ENCODE assay signal across 2 cellular contexts in the genomic region with DNA sequence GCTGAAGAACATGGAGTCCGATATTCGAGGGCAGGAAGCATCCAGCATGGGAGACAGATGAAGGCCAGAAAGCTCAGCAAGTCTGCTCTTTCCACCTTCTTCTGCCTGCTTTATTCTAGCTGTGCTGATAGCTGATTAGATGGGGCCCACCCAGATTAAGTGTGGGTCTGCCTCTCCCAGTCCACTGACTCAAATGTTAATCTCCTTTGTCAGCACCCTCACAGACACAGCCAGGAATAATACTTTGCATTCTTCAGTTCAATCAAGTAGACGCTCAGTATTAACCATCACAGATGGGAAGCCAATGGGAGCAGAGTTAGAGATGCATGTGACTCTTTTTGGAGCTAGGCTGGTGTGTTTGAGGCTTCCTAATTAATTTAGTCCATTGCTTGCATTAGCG.
TF ChIP-seq lines count a peak whose summit lies in the region.

No MANE protein-coding gene starts in this region.

TF ChIP-seq in IMR-90, 13 proteins besides CTCF, POLR2A, EP300 and RAD21:
- TF ChIP-seq RFX5 (IDR thresholded peaks at IDR 0.05; ENCODE audit: low read depth, low read length) (no peak), CHD1 (IDR thresholded peaks at IDR 0.05; ENCODE audit: low read depth, low read length) (no peak), FOS (IDR thresholded peaks at IDR 0.05; ENCODE audit: low read depth, low read length) (no peak), MAFK (IDR thresholded peaks at IDR 0.05; ENCODE audit: low read depth, low read length) (no peak), MAZ (IDR thresholded peaks at IDR 0.05; ENCODE audit: borderline replicate concordance, low read depth, low read length) (no peak), BHLHE40 (IDR thresholded peaks at IDR 0.05; ENCODE audit: low read depth, low read length) (no peak), NFE2L2 (IDR thresholded peaks at IDR 0.05; ENCODE audit: low read depth, low read length) (no peak), SMC3 (IDR thresholded peaks at IDR 0.05; ENCODE audit: low read depth, low read length) (no peak), RCOR1 (IDR thresholded peaks at IDR 0.05; ENCODE audit: insufficient replicate concordance, low read length) (no peak), CEBPB (IDR thresholded peaks at IDR 0.05; ENCODE audit: low read depth, low read length) (no peak), MXI1 (IDR thresholded peaks at IDR 0.05; ENCODE audit: borderline replicate concordance, low read depth, low read length) (no peak)
- TF ChIP-seq, protein P1, sequence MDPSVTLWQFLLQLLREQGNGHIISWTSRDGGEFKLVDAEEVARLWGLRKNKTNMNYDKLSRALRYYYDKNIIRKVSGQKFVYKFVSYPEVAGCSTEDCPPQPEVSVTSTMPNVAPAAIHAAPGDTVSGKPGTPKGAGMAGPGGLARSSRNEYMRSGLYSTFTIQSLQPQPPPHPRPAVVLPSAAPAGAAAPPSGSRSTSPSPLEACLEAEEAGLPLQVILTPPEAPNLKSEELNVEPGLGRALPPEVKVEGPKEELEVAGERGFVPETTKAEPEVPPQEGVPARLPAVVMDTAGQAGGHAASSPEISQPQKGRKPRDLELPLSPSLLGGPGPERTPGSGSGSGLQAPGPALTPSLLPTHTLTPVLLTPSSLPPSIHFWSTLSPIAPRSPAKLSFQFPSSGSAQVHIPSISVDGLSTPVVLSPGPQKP (IDR thresholded peaks at IDR 0.05; ENCODE audit: borderline replicate concordance, low read depth, low read length) = no peak
- TF ChIP-seq, protein P2, sequence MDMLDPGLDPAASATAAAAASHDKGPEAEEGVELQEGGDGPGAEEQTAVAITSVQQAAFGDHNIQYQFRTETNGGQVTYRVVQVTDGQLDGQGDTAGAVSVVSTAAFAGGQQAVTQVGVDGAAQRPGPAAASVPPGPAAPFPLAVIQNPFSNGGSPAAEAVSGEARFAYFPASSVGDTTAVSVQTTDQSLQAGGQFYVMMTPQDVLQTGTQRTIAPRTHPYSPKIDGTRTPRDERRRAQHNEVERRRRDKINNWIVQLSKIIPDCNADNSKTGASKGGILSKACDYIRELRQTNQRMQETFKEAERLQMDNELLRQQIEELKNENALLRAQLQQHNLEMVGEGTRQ (IDR thresholded peaks at IDR 0.05; ENCODE audit: low read depth, low read length) = no peak

TF ChIP-seq in HepG2, 621 proteins besides CTCF, POLR2A, EP300 and RAD21:
- no peak for TF ChIP-seq RARA (CRISPR knock-in tag; IDR thresholded peaks at IDR 0.05)
- TF ChIP-seq, protein P3, sequence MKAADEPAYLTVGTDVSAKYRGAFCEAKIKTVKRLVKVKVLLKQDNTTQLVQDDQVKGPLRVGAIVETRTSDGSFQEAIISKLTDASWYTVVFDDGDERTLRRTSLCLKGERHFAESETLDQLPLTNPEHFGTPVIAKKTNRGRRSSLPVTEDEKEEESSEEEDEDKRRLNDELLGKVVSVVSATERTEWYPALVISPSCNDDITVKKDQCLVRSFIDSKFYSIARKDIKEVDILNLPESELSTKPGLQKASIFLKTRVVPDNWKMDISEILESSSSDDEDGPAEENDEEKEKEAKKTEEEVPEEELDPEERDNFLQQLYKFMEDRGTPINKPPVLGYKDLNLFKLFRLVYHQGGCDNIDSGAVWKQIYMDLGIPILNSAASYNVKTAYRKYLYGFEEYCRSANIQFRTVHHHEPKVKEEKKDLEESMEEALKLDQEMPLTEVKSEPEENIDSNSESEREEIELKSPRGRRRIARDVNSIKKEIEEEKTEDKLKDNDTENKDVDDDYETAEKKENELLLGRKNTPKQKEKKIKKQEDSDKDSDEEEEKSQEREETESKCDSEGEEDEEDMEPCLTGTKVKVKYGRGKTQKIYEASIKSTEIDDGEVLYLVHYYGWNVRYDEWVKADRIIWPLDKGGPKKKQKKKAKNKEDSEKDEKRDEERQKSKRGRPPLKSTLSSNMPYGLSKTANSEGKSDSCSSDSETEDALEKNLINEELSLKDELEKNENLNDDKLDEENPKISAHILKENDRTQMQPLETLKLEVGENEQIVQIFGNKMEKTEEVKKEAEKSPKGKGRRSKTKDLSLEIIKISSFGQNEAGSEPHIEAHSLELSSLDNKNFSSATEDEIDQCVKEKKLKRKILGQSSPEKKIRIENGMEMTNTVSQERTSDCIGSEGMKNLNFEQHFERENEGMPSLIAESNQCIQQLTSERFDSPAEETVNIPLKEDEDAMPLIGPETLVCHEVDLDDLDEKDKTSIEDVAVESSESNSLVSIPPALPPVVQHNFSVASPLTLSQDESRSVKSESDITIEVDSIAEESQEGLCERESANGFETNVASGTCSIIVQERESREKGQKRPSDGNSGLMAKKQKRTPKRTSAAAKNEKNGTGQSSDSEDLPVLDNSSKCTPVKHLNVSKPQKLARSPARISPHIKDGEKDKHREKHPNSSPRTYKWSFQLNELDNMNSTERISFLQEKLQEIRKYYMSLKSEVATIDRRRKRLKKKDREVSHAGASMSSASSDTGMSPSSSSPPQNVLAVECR (CRISPR knock-in tag; IDR thresholded peaks at IDR 0.05; ENCODE audit: borderline replicate concordance) = no peak
- TF ChIP-seq KDM6A (CRISPR knock-in tag; IDR thresholded peaks at IDR 0.05; ENCODE audit: low read depth) = no peak
- TF ChIP-seq CHD2 (IDR thresholded peaks at IDR 0.05; ENCODE audit: low read depth, low read length) = no peak
- TF ChIP-seq, protein P4, sequence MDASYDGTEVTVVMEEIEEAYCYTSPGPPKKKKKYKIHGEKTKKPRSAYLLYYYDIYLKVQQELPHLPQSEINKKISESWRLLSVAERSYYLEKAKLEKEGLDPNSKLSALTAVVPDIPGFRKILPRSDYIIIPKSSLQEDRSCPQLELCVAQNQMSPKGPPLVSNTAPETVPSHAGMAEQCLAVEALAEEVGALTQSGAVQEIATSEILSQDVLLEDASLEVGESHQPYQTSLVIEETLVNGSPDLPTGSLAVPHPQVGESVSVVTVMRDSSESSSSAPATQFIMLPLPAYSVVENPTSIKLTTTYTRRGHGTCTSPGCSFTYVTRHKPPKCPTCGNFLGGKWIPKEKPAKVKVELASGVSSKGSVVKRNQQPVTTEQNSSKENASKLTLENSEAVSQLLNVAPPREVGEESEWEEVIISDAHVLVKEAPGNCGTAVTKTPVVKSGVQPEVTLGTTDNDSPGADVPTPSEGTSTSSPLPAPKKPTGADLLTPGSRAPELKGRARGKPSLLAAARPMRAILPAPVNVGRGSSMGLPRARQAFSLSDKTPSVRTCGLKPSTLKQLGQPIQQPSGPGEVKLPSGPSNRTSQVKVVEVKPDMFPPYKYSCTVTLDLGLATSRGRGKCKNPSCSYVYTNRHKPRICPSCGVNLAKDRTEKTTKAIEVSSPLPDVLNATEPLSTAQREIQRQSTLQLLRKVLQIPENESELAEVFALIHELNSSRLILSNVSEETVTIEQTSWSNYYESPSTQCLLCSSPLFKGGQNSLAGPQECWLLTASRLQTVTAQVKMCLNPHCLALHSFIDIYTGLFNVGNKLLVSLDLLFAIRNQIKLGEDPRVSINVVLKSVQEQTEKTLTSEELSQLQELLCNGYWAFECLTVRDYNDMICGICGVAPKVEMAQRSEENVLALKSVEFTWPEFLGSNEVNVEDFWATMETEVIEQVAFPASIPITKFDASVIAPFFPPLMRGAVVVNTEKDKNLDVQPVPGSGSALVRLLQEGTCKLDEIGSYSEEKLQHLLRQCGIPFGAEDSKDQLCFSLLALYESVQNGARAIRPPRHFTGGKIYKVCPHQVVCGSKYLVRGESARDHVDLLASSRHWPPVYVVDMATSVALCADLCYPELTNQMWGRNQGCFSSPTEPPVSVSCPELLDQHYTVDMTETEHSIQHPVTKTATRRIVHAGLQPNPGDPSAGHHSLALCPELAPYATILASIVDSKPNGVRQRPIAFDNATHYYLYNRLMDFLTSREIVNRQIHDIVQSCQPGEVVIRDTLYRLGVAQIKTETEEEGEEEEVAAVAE (CRISPR knock-in tag; IDR thresholded peaks at IDR 0.05; ENCODE audit: borderline replicate concordance) = no peak
- TF ChIP-seq ZNF530 (CRISPR knock-in tag; IDR thresholded peaks at IDR 0.05; ENCODE audit: low read depth) = no peak
- no peak for TF ChIP-seq ZSCAN30 (CRISPR knock-in tag; IDR thresholded peaks at IDR 0.05)
- TF ChIP-seq ZNF678 (CRISPR knock-in tag; IDR thresholded peaks at IDR 0.05) = no peak
- no peak for TF ChIP-seq CENPX (CRISPR knock-in tag; IDR thresholded peaks at IDR 0.05)
- TF ChIP-seq, protein P5, sequence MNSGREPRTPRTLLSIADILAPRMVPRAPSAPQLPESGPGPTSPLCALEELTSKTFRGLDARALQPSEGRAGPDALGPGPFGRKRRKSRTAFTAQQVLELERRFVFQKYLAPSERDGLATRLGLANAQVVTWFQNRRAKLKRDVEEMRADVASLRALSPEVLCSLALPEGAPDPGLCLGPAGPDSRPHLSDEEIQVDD (CRISPR knock-in tag; IDR thresholded peaks at IDR 0.05; ENCODE audit: borderline replicate concordance) = no peak
- no peak for TF ChIP-seq ZFP1 (CRISPR knock-in tag; IDR thresholded peaks at IDR 0.05)
- no peak for TF ChIP-seq SCMH1 (CRISPR knock-in tag; IDR thresholded peaks at IDR 0.05; ENCODE audit: borderline replicate concordance)
- no peak for TF ChIP-seq ETV6 (CRISPR knock-in tag; conservative IDR thresholded peaks at IDR 0.05)
- TF ChIP-seq, protein P6, sequence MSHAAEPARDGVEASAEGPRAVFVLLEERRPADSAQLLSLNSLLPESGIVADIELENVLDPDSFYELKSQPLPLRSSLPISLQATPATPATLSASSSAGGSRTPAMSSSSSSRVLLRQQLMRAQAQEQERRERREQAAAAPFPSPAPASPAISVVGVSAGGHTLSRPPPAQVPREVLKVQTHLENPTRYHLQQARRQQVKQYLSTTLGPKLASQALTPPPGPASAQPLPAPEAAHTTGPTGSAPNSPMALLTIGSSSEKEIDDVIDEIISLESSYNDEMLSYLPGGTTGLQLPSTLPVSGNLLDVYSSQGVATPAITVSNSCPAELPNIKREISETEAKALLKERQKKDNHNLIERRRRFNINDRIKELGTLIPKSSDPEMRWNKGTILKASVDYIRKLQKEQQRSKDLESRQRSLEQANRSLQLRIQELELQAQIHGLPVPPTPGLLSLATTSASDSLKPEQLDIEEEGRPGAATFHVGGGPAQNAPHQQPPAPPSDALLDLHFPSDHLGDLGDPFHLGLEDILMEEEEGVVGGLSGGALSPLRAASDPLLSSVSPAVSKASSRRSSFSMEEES (CRISPR knock-in tag; IDR thresholded peaks at IDR 0.05) = no peak
- no peak for TF ChIP-seq ZNF451 (CRISPR knock-in tag; IDR thresholded peaks at IDR 0.05)
